Comparison of ENCODE assay signal across 8 cellular contexts in genomic region chr17:35588196-35588920, GRCh38. TPM values are rescaled to one million over a fixed set of nuclear protein-coding genes. Genes with fewer than 3 reads are reported as not detected.
DNase-seq lines count a peak whose midpoint lies in the region; ATAC-seq and TF ChIP-seq lines count a peak whose summit lies in the region.

No MANE protein-coding gene starts in this region.

- ATAC-seq in SK-N-SH treated with all-trans-retinoic acid at 6 μM for 48 hours (peak; percentile 46), gastrocnemius medialis (peak; percentile 29 to 64), GM21576 (IDR thresholded peaks at IDR 0.05; ENCODE audit: unreplicated experiment) (no peak), GM21528 (IDR thresholded peaks at IDR 0.05; ENCODE audit: low FRiP score, unreplicated experiment) (no peak)

- in situ Hi-C loops in gastrocnemius medialis (cut with MboI; ENCODE audit: low sequenced_read_pairs in 4 of 4), result loop anchor here in 1 of 4 donors (25.0 kb wide), 1 partner anchor 949 kb away; the partner anchor contains the start of genes GGNBP2, MYO19 and PIGW

- H3K4me1 ChIP-seq in fibroblast of lung (ENCODE audit: control insufficient read depth, extremely low read depth, insufficient read depth, low read length), result peaks cover 3% of the 10 kb centered on the region
- H3K4me1 ChIP-seq in gastrocnemius medialis, result peaks cover 26 to 32% of the 10 kb centered on the region in 2 donors

- H3K36me3 Mint-ChIP-seq in activated CD4-positive, alpha-beta T cell treated with anti-CD3 and anti-CD28 coated beads, Interleukin-2, amount 10 ng/mL, durations not matched to agents 24 days and 14 days (ENCODE audit: low read depth), result peaks cover 8% of the 10 kb centered on the region

- no peak for TF ChIP-seq POLR2A in gastrocnemius medialis (IDR thresholded peaks at IDR 0.05)

- H3K79me2 ChIP-seq in fibroblast of lung (ENCODE audit: control insufficient read depth, insufficient read depth, low read length), result peaks cover 57% of the 10 kb centered on the region

- intact Hi-C loops in activated CD4-positive, alpha-beta T cell treated with anti-CD3 and anti-CD28 coated beads, Interleukin-2, amount 10 ng/mL, durations not matched to agents 24 days and 14 days (cut with micrococcal nuclease), result loop anchor here (10.0 kb wide), 1 partner anchor 956 kb away; the partner anchor contains the start of gene GGNBP2
- intact Hi-C loops in gastrocnemius medialis (cut with DNase I; ENCODE audit: low total_unique reads), result loop anchor here (5.0 kb wide), 1 partner anchor 346 kb away; the partner anchor contains the start of gene SLFN5

- H4K20me1 ChIP-seq in fibroblast of lung (ENCODE audit: control insufficient read depth, extremely low read depth, insufficient read depth, low read length), result peaks cover 2% of the 10 kb centered on the region

- H3K27ac Mint-ChIP-seq in activated CD4-positive, alpha-beta T cell treated with anti-CD3 and anti-CD28 coated beads, Interleukin-2, amount 10 ng/mL, durations not matched to agents 24 days and 14 days, result peak overlapping the region; percentile 98

- H3K4me2 ChIP-seq in fibroblast of lung (ENCODE audit: extremely low read depth, insufficient read depth, low read length), result peak overlapping the region; percentile 86

- H3K9me3 ChIP-seq in fibroblast of lung (ENCODE audit: control insufficient read depth, insufficient read depth, low read depth, low read length) (no peaks in the 10 kb centered on the region), gastrocnemius medialis (no peaks in the 10 kb centered on the region)

- H3K9ac ChIP-seq in fibroblast of lung (ENCODE audit: insufficient read depth, low read length), result no peak overlapping the region

- no peaks in the 10 kb centered on the region for H3K9me3 Mint-ChIP-seq in activated CD4-positive, alpha-beta T cell treated with anti-CD3 and anti-CD28 coated beads, Interleukin-2, amount 10 ng/mL, durations not matched to agents 24 days and 14 days

- DNase-seq in activated CD4-positive, alpha-beta T cell treated with anti-CD3 and anti-CD28 coated beads, Interleukin-2, amount 10 ng/mL, durations not matched to agents 24 days and 14 days, result no peak
- no peak for DNase-seq in activated CD4-positive, alpha-beta T cell treated with anti-CD3 and anti-CD28 coated beads, Interleukin-2, amount 50 U/mL, for 1 hour
- DNase-seq in fibroblast of lung (ENCODE audit: low read depth in 2 of 2) (peak; percentile 36 to 86), gastrocnemius medialis (no peak), pons (ENCODE audit: low spot score) (no peak)

- H3K4me3 ChIP-seq in fibroblast of lung (replicated peaks in 1 of 4; ENCODE audit: control extremely low read depth in 1 of 4, insufficient read depth in 1 of 4, low read depth in 3 of 4, low read length in 4 of 4) (peak overlapping the region; percentile 81 to 100 (median 95)), gastrocnemius medialis (peak overlapping the region; percentile 78 to 96 (median 83))

- H3K27me3 Mint-ChIP-seq in activated CD4-positive, alpha-beta T cell treated with anti-CD3 and anti-CD28 coated beads, Interleukin-2, amount 10 ng/mL, durations not matched to agents 24 days and 14 days, result peaks cover 11% of the 10 kb centered on the region

- H3K4me1 Mint-ChIP-seq in activated CD4-positive, alpha-beta T cell treated with anti-CD3 and anti-CD28 coated beads, Interleukin-2, amount 10 ng/mL, durations not matched to agents 24 days and 14 days, result peaks cover 26% of the 10 kb centered on the region

- H2AFZ ChIP-seq in fibroblast of lung (ENCODE audit: low read length), result no peak overlapping the region

- H3K27me3 ChIP-seq in fibroblast of lung (ENCODE audit: control insufficient read depth, insufficient read depth, low read length) (no peaks in the 10 kb centered on the region), gastrocnemius medialis (no peaks in the 10 kb centered on the region)

- TF ChIP-seq CTCF in fibroblast of lung (conservative IDR thresholded peaks at IDR 0.05 in 1 of 2, IDR thresholded peaks at IDR 0.05 in 1 of 2; ENCODE audit: low read depth in 1 of 2, low read length in 2 of 2) (no peak), gastrocnemius medialis (IDR thresholded peaks at IDR 0.05 in 4 of 5, conservative IDR thresholded peaks at IDR 0.05 in 1 of 5) (no peak)

- no peaks in the 10 kb centered on the region for H3K36me3 ChIP-seq in fibroblast of lung (ENCODE audit: control insufficient read depth, insufficient read depth, low read length)
- no peaks in the 10 kb centered on the region for H3K36me3 ChIP-seq in gastrocnemius medialis

- H3K4me3 Mint-ChIP-seq in activated CD4-positive, alpha-beta T cell treated with anti-CD3 and anti-CD28 coated beads, Interleukin-2, amount 10 ng/mL, durations not matched to agents 24 days and 14 days, result peak overlapping the region; percentile 98

- H3K27ac ChIP-seq in fibroblast of lung (ENCODE audit: insufficient read depth, low read length) (peak overlapping the region; percentile 99), gastrocnemius medialis (peak overlapping the region; percentile 88 to 97 (median 92))

TF ChIP-seq in SK-N-SH treated with all-trans-retinoic acid at 6 μM for 48 hours, 23 proteins besides CTCF, POLR2A, EP300 and RAD21:
- TF ChIP-seq PPARA (CRISPR knock-in tag; IDR thresholded peaks at IDR 0.05; ENCODE audit: borderline replicate concordance), result no peak

RNA-seq across cellular contexts. Expression of gene AP2B1, which starts 1.2 kb away (rescaled TPM):
- total RNA-seq in activated CD4-positive, alpha-beta T cell treated with anti-CD3 and anti-CD28 coated beads, Interleukin-2, amount 10 ng/mL, durations not matched to agents 24 days and 14 days, result 164 and 172 TPM in 2 replicates
- total RNA-seq in fibroblast of lung (61.6 and 109 TPM in 2 replicates), gastrocnemius medialis (10 to 100 TPM; 31.3 to 48.7 (median 38.1) TPM)
- polyA plus RNA-seq in fibroblast of lung, result 226 and 236 TPM in 2 replicates
- 135 and 147 TPM in 2 replicates for polyA plus RNA-seq in fibroblast of lung (2012)
- 173 and 196 TPM in 2 replicates for polyA minus RNA-seq in fibroblast of lung (ENCODE audit: low replicate concordance)

RNA-seq across cellular contexts. Expression of gene PEX12, which starts 10.0 kb away (rescaled TPM):
- total RNA-seq in activated CD4-positive, alpha-beta T cell treated with anti-CD3 and anti-CD28 coated beads, Interleukin-2, amount 10 ng/mL, durations not matched to agents 24 days and 14 days, result 4.5 and 4.8 TPM in 2 replicates
- total RNA-seq in fibroblast of lung (6.2 and 7.1 TPM in 2 replicates), gastrocnemius medialis (10 to 100 TPM in 1 of 4 donors, 1 to 10 TPM in 3; 4.4 to 14.2 (median 6.2) TPM)
- polyA plus RNA-seq in fibroblast of lung, result 9.5 and 9.7 TPM in 2 replicates
- polyA plus RNA-seq in fibroblast of lung (2012), result 5.0 and 5.2 TPM in 2 replicates
- 9.5 and 13.6 TPM in 2 replicates for polyA minus RNA-seq in fibroblast of lung (ENCODE audit: low replicate concordance)

RNA-seq across cellular contexts. Expression of gene SLFN14, which starts 27.7 kb away (rescaled TPM):
- 0.07 TPM in 1 of 2 replicates, not detected in the other for total RNA-seq in activated CD4-positive, alpha-beta T cell treated with anti-CD3 and anti-CD28 coated beads, Interleukin-2, amount 10 ng/mL, durations not matched to agents 24 days and 14 days
- total RNA-seq in fibroblast of lung (not detected in 2 replicates), gastrocnemius medialis (not detected)
- polyA plus RNA-seq in fibroblast of lung, result not detected in 2 replicates
- polyA plus RNA-seq in fibroblast of lung (2012), result not detected in 2 replicates
- polyA minus RNA-seq in fibroblast of lung (ENCODE audit: low replicate concordance), result not detected in 2 replicates

RNA-seq across cellular contexts. Expression of gene SLFN12L, which starts 50.9 kb away (rescaled TPM):
- 43.1 and 44.8 TPM in 2 replicates for total RNA-seq in activated CD4-positive, alpha-beta T cell treated with anti-CD3 and anti-CD28 coated beads, Interleukin-2, amount 10 ng/mL, durations not matched to agents 24 days and 14 days
- total RNA-seq in fibroblast of lung, result 0.17 and 0.26 TPM in 2 replicates
- polyA plus RNA-seq in fibroblast of lung, result 0.08 and 0.09 TPM in 2 replicates
- polyA plus RNA-seq in fibroblast of lung (2012), result 0.07 TPM in 2 replicates
- 0.11 TPM in 1 of 2 replicates, not detected in the other for polyA minus RNA-seq in fibroblast of lung (ENCODE audit: low replicate concordance)
- total RNA-seq in gastrocnemius medialis, result under 1 TPM in 3 of 4 donors, not detected in 1; 0.10 to 0.31 (median 0.15) TPM

Comparison
In these comparisons a context has a peak if more than half of its experiments do, and no peak if none do; other contexts are left out.
1. DNase-seq: peak in fibroblast of lung (2 of 2); none in activated CD4-positive, alpha-beta T cell treated with anti-CD3 and anti-CD28 coated beads, Interleukin-2, amount 10 ng/mL, durations not matched to agents 24 days and 14 days (single experiment), activated CD4-positive, alpha-beta T cell treated with anti-CD3 and anti-CD28 coated beads, Interleukin-2, amount 50 U/mL, for 1 hour (single experiment), gastrocnemius medialis (0 of 2) and pons (single experiment).
2. ATAC-seq: peak in SK-N-SH treated with all-trans-retinoic acid at 6 μM for 48 hours (single experiment) and gastrocnemius medialis (2 of 2); none in GM21576 (single experiment) and GM21528 (single experiment).